In the genomic region with DNA sequence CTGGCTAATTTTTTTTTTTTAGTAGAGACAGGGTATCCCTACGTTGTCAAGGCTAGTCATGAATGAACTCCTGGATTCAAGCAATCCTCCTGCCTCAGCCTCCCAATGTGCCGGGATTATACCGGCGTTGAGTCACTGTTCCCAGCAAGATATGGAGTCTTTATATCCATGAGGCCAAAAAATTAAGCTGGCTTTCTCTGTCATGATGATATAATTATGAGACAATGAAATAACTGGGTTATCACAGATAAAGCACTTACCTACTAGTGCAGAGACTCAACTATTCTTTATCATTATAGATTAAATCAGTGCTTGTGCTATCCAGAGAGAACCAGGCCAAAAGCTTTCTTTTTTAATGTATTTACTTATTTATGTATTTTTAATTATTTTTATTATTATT, we compare ENCODE assay signal across 14 cellular contexts. TPM values are rescaled to one million over a fixed set of nuclear protein-coding genes. Genes with fewer than 3 reads are reported as not detected.
DNase-seq lines count a peak whose midpoint lies in the region; ATAC-seq and TF ChIP-seq lines count a peak whose summit lies in the region.
"Had no signal": no experiment of that assay in that cellular context is flagged by ENCODE, and none has a peak within 500 bp of the region (broad histone marks: within the 10 kb centered on the region; RNA-seq: fewer than 3 reads in every experiment).

No MANE protein-coding gene starts in this region.

- H3K27ac Mint-ChIP-seq in CD8-positive, alpha-beta T cell: peak overlapping the region; percentile 96
- peak overlapping the region; percentile 95 to 100 for H3K27ac Mint-ChIP-seq in activated naive CD4-positive, alpha-beta T cell treated with anti-CD3 and anti-CD28 coated beads, Interleukin-2, amount 50 U/mL, for 72 hours
- peak overlapping the region; percentile 95 to 97 for H3K27ac Mint-ChIP-seq in natural killer cell treated with Interleukin-12 subunit alpha and Interleukin-12 subunit beta and Interleukin-15 and Interleukin-18, amount 100 ng/mL, for 72 hours

- no peaks in the 10 kb centered on the region for H3K9me3 ChIP-seq in CD8-positive, alpha-beta T cell (ENCODE audit: low read length)
- H3K9me3 ChIP-seq: mucosa of descending colon, pancreas, SJSA1 had no signal

- intact Hi-C loops in CD8-positive, alpha-beta T cell (cut with DNase I, micrococcal nuclease): loop anchor here (2.0 to 5.0 kb wide), 2 partner anchors 23 to 75 kb away; no protein-coding TSS in a partner anchor

- POLR2A ChIA-PET in CD8-positive, alpha-beta T cell (lab: Charles Lee): interaction anchor here (0.8 to 2.5 kb wide), 5 partner anchors 9 to 23 kb away, joined by 3 to 10 read pairs (median 8); no protein-coding TSS in a partner anchor

- H3K4me3 Mint-ChIP-seq in CD8-positive, alpha-beta T cell: peak overlapping the region; percentile 58
- peak overlapping the region; percentile 90 for H3K4me3 Mint-ChIP-seq in natural killer cell treated with Interleukin-12 subunit alpha and Interleukin-12 subunit beta and Interleukin-15 and Interleukin-18, amount 100 ng/mL, for 72 hours

- ATAC-seq in CD8-positive, alpha-beta T cell: no peak
- ATAC-seq in activated naive CD4-positive, alpha-beta T cell treated with anti-CD3 and anti-CD28 coated beads, Interleukin-2, amount 50 U/mL, for 72 hours: no peak
- no peak for ATAC-seq in natural killer cell treated with Interleukin-12 subunit alpha and Interleukin-12 subunit beta and Interleukin-15 and Interleukin-18, amount 100 ng/mL, for 72 hours
- ATAC-seq: pancreas had no signal

- H3K27me3 Mint-ChIP-seq in CD8-positive, alpha-beta T cell (ENCODE audit: low read depth): no peaks in the 10 kb centered on the region
- H3K27me3 Mint-ChIP-seq in natural killer cell treated with Interleukin-12 subunit alpha and Interleukin-12 subunit beta and Interleukin-15 and Interleukin-18, amount 100 ng/mL, for 72 hours: no peaks in the 10 kb centered on the region

- no peak overlapping the region for H3K4me3 ChIP-seq in CD8-positive, alpha-beta T cell (ENCODE audit: low read depth, low read length)
- H3K4me3 ChIP-seq in KMS-11 (IDR thresholded peaks at IDR 0.05; ENCODE audit: insufficient read depth, low read depth, low read length): no peak overlapping the region
- H3K4me3 ChIP-seq: mucosa of descending colon, pancreas, SJSA1 had no signal

- no peak overlapping the region for H2AFZ ChIP-seq in KMS-11 (ENCODE audit: low read depth)

- no peak for DNase-seq in CD8-positive, alpha-beta T cell
- no peak for DNase-seq in activated naive CD4-positive, alpha-beta T cell treated with anti-CD3 and anti-CD28 coated beads, Interleukin-2, amount 50 U/mL, for 72 hours (ENCODE audit: low spot score in 2 of 2)
- DNase-seq in natural killer cell treated with Interleukin-12 subunit alpha and Interleukin-12 subunit beta and Interleukin-15 and Interleukin-18, amount 100 ng/mL, for 72 hours (ENCODE audit: low spot score): no peak
- DNase-seq in 8988T (no peak), NCI-H2227 treated with DMSO at 0.1 percent for 48 hours (lab: John Stamatoyannopoulos, UW) (no peak), NCI-H1092 (lab: John Stamatoyannopoulos, UW) (no peak)
- DNase-seq: dermis blood vessel endothelial cell, mucosa of descending colon, NCI-H1694 treated with DMSO at 0.1 percent for 48 hours, NCI-H446 treated with DMSO at 0.1 percent for 48 hours, OCI-M1, pancreas had no signal

- no peak for TF ChIP-seq CTCF in CD8-positive, alpha-beta T cell (IDR thresholded peaks at IDR 0.05)
- TF ChIP-seq CTCF in KMS-11 (conservative IDR thresholded peaks at IDR 0.05; ENCODE audit: low read depth, low read length): no peak

- peak overlapping the region; percentile 88 for H3K27ac ChIP-seq in CD8-positive, alpha-beta T cell (ENCODE audit: low read depth, low read length)
- H3K27ac ChIP-seq in KMS-11: peak overlapping the region; percentile 91
- H3K27ac ChIP-seq: SJSA1 had no signal

- H3K9me3 Mint-ChIP-seq in CD8-positive, alpha-beta T cell: no peaks in the 10 kb centered on the region
- H3K9me3 Mint-ChIP-seq in activated naive CD4-positive, alpha-beta T cell treated with anti-CD3 and anti-CD28 coated beads, Interleukin-2, amount 50 U/mL, for 72 hours: no peaks in the 10 kb centered on the region
- peaks cover 3% of the 10 kb centered on the region for H3K9me3 Mint-ChIP-seq in natural killer cell treated with Interleukin-12 subunit alpha and Interleukin-12 subunit beta and Interleukin-15 and Interleukin-18, amount 100 ng/mL, for 72 hours

- no peaks in the 10 kb centered on the region for H3K79me2 ChIP-seq in KMS-11 (ENCODE audit: insufficient read depth, low read depth)

- H3K36me3 ChIP-seq in CD8-positive, alpha-beta T cell (ENCODE audit: insufficient read depth, low read length): no peaks in the 10 kb centered on the region
- H3K36me3 ChIP-seq in KMS-11 (ENCODE audit: insufficient read depth): no peaks in the 10 kb centered on the region

- no peaks in the 10 kb centered on the region for H3K27me3 ChIP-seq in CD8-positive, alpha-beta T cell (ENCODE audit: insufficient read depth, low read length)
- no peaks in the 10 kb centered on the region for H3K27me3 ChIP-seq in KMS-11 (ENCODE audit: insufficient read depth, low read depth)
- H3K27me3 ChIP-seq: pancreas, SJSA1 had no signal

- no peak overlapping the region for H3K9ac ChIP-seq in KMS-11

- no peaks in the 10 kb centered on the region for H4K20me1 ChIP-seq in KMS-11 (ENCODE audit: insufficient read depth)

- H3K36me3 Mint-ChIP-seq in CD8-positive, alpha-beta T cell: peaks cover 25% of the 10 kb centered on the region
- peaks cover 21 to 42% of the 10 kb centered on the region in 2 donors for H3K36me3 Mint-ChIP-seq in activated naive CD4-positive, alpha-beta T cell treated with anti-CD3 and anti-CD28 coated beads, Interleukin-2, amount 50 U/mL, for 72 hours
- peaks cover 20% of the 10 kb centered on the region for H3K36me3 Mint-ChIP-seq in natural killer cell treated with Interleukin-12 subunit alpha and Interleukin-12 subunit beta and Interleukin-15 and Interleukin-18, amount 100 ng/mL, for 72 hours

- peak overlapping the region; percentile 78 for H3K4me2 ChIP-seq in KMS-11

- CTCF ChIA-PET in CD8-positive, alpha-beta T cell (lab: Charles Lee): interaction anchor here (1.4 to 11.2 kb wide), 5 partner anchors 8 to 211 kb away, joined by 4 to 124 read pairs (median 13); partner anchors contain the start of gene HIC1

- H3K4me1 Mint-ChIP-seq in CD8-positive, alpha-beta T cell (ENCODE audit: low read depth): peaks cover 80% of the 10 kb centered on the region
- peaks cover 66 to 75% of the 10 kb centered on the region in 2 donors for H3K4me1 Mint-ChIP-seq in natural killer cell treated with Interleukin-12 subunit alpha and Interleukin-12 subunit beta and Interleukin-15 and Interleukin-18, amount 100 ng/mL, for 72 hours (ENCODE audit: low read depth in 2 of 2)

- peaks cover 84% of the 10 kb centered on the region for H3K4me1 ChIP-seq in CD8-positive, alpha-beta T cell (ENCODE audit: insufficient read depth, low read length)
- peaks cover 63% of the 10 kb centered on the region for H3K4me1 ChIP-seq in KMS-11 (ENCODE audit: low read depth, poor library complexity, severe bottlenecking)
- H3K4me1 ChIP-seq: pancreas had no signal

RNA-seq across cellular contexts. Expression of gene SMG6, which starts 36.2 kb away (rescaled TPM):
- total RNA-seq in CD8-positive, alpha-beta T cell: 10 to 100 TPM; 36.1 to 37.8 TPM
- 10 to 100 TPM; 40.1 to 45.2 TPM for total RNA-seq in activated naive CD4-positive, alpha-beta T cell treated with anti-CD3 and anti-CD28 coated beads, Interleukin-2, amount 50 U/mL, for 72 hours
- 10 to 100 TPM; 33.6 to 74.7 TPM for total RNA-seq in natural killer cell treated with Interleukin-12 subunit alpha and Interleukin-12 subunit beta and Interleukin-15 and Interleukin-18, amount 100 ng/mL, for 72 hours

RNA-seq across cellular contexts. Expression of gene SRR, which starts 36.4 kb away (rescaled TPM):
- total RNA-seq in CD8-positive, alpha-beta T cell: 1 to 10 TPM; 1.8 to 2.9 TPM
- 10 to 100 TPM in 1 of 2 donors, 1 to 10 TPM in 1; 6.3 to 15.9 TPM for total RNA-seq in activated naive CD4-positive, alpha-beta T cell treated with anti-CD3 and anti-CD28 coated beads, Interleukin-2, amount 50 U/mL, for 72 hours
- 10 to 100 TPM; 19.8 to 21.3 TPM for total RNA-seq in natural killer cell treated with Interleukin-12 subunit alpha and Interleukin-12 subunit beta and Interleukin-15 and Interleukin-18, amount 100 ng/mL, for 72 hours
